Comparison of ENCODE assay signal across 4 cellular contexts in the genomic region with DNA sequence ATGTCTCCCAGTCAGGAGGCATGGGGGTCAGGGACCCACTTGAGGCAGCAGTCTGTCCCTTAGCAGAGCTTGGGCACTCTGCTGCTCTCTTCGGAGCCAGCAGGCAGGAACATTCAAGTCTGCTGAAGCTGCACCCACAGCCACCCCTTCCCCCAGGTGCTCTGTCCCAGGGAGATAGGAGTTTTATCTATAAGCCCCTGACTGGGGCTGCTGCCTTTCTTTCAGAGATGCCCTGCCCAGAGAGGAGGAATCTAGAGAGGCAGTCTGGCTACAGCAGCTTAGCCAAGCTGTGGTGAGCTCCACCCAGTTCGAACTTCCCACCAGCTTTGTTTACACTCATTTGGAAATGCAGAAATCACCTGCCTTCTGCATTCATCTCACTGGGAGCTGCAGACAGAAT. TPM values are rescaled to one million over a fixed set of nuclear protein-coding genes. Genes with fewer than 3 reads are reported as not detected.
"Had no signal": no experiment of that assay in that cellular context is flagged by ENCODE, and none has a peak within 500 bp of the region (broad histone marks: within the 10 kb centered on the region; RNA-seq: fewer than 3 reads in every experiment).

No MANE protein-coding gene starts in this region.

RNA-seq across cellular contexts. Expression of a gene that starts 6.5 kb away (rescaled TPM):
- total RNA-seq: dermis blood vessel endothelial cell, endothelial cell of umbilical vein, gastrocnemius medialis, myocyte had no signal
